Comparison of ENCODE assay signal across 8 cellular contexts in the genomic region with DNA sequence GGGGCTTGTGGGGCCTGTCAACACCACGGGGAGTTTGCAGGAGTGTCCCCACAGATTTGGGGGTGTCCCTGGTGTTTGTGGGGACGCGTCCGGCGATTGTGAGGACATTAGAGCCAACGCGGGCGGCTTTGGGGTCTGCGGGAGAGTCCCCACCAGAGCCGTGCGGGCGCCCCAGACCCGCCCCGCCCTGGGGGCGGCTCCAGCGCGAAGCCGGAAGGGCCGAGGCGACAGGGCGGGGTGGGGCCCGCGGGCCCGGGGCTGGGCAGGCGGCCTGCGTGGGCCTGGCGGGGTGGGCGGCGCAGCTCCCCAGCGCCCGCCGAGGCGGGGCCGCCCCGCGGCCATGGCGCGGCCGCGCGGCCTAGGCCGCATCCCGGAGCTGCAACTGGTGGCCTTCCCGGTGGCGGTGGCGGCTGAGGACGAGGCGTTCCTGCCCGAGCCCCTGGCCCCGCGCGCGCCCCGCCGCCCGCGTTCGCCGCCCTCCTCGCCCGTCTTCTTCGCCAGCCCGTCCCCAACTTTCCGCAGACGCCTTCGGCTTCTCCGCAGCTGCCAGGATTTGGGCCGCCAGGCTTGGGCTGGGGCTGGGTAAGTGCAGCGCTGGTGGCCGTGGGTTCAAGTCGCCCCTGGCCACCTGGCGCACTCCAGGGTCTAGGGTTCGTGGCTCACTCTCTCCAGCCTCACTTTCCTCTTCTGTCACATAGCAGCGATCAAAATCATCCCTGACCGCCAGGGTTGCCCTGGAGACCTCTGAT. TPM values are rescaled to one million over a fixed set of nuclear protein-coding genes. Genes with fewer than 3 reads are reported as not detected.
DNase-seq lines count a peak whose midpoint lies in the region; ATAC-seq, FAIRE-seq and TF ChIP-seq lines count a peak whose summit lies in the region.

No MANE protein-coding gene starts in this region.

- H3K27ac Mint-ChIP-seq in central memory CD8-positive, alpha-beta T cell (ENCODE audit: low read depth), result peak overlapping the region; percentile 99
- H3K27ac Mint-ChIP-seq in mesothelial cell of epicardium, result no peak overlapping the region

- peaks cover 17% of the 10 kb centered on the region for H3K4me1 ChIP-seq in HUES6 (ENCODE audit: control insufficient read depth, insufficient read depth, low read length)
- no peaks in the 10 kb centered on the region for H3K4me1 ChIP-seq in aorta (ENCODE audit: control insufficient read depth in 1 of 2, insufficient read depth in 2 of 2, low read length in 2 of 2)

- no peak for FAIRE-seq in RCC 7860 (lab: Jason Lieb, UNC)

- H3K27ac ChIP-seq in HUES6 (ENCODE audit: low read depth, low read length) (no peak overlapping the region), aorta (ENCODE audit: low read depth in 1 of 2, low read length in 2 of 2) (no peak overlapping the region)

- ATAC-seq in central memory CD8-positive, alpha-beta T cell (replicated peaks; ENCODE audit: extremely low read depth, poor library complexity, severe bottlenecking), result no peak
- ATAC-seq in aorta (ENCODE audit: low FRiP score) (peak; percentile 62), HG03520 (IDR thresholded peaks at IDR 0.05; ENCODE audit: unreplicated experiment) (no peak)

- WGBS in aorta, 2 donors, result 3 to 4% methylated on average over 48 to 75 of the region's 75 CpGs

- H3K4me3 ChIP-seq in HUES6 (ENCODE audit: low read depth, low read length) (peak overlapping the region; percentile 67), aorta (ENCODE audit: low read length in 2 of 2) (peak overlapping the region; percentile 42 to 43)

- H3K9me3 Mint-ChIP-seq in central memory CD8-positive, alpha-beta T cell, result peaks cover 6% of the 10 kb centered on the region
- no peaks in the 10 kb centered on the region for H3K9me3 Mint-ChIP-seq in mesothelial cell of epicardium

- no peaks in the 10 kb centered on the region for H3K9me3 ChIP-seq in HUES6 (ENCODE audit: control insufficient read depth, insufficient read depth, low read depth, low read length)
- H3K9me3 ChIP-seq in aorta (ENCODE audit: control insufficient read depth, low read length), result no peaks in the 10 kb centered on the region

- H3K9ac ChIP-seq in HUES6 (ENCODE audit: low read length), result peak overlapping the region; percentile 26

- H3K4me1 Mint-ChIP-seq in central memory CD8-positive, alpha-beta T cell, result peaks cover 55% of the 10 kb centered on the region
- H3K4me1 Mint-ChIP-seq in mesothelial cell of epicardium, result peaks cover 11% of the 10 kb centered on the region

- peaks cover 74% of the 10 kb centered on the region for H3K27me3 ChIP-seq in HUES6 (ENCODE audit: control insufficient read depth, insufficient read depth, low read length)
- H3K27me3 ChIP-seq in aorta (ENCODE audit: control insufficient read depth in 1 of 2, insufficient read depth in 2 of 2, low read length in 1 of 2), result no peaks in the 10 kb centered on the region

- H3K27me3 Mint-ChIP-seq in central memory CD8-positive, alpha-beta T cell, result peaks cover 10% of the 10 kb centered on the region
- H3K27me3 Mint-ChIP-seq in mesothelial cell of epicardium (ENCODE audit: low read depth), result peaks cover 82% of the 10 kb centered on the region

- peaks cover 36% of the 10 kb centered on the region for H3K36me3 Mint-ChIP-seq in central memory CD8-positive, alpha-beta T cell (ENCODE audit: insufficient read depth)
- no peaks in the 10 kb centered on the region for H3K36me3 Mint-ChIP-seq in mesothelial cell of epicardium

- intact Hi-C loops in aorta (cut with DNase I), result no loop called here

- TF ChIP-seq CTCF in mesothelial cell of epicardium (IDR thresholded peaks at IDR 0.05; ENCODE audit: unreplicated experiment), result no peak

- H3K36me3 ChIP-seq in HUES6 (ENCODE audit: control insufficient read depth, insufficient read depth, low read length) (no peaks in the 10 kb centered on the region), aorta (ENCODE audit: control insufficient read depth in 1 of 2, insufficient read depth in 2 of 2, low read length in 1 of 2) (no peaks in the 10 kb centered on the region)

- peak; percentile 17 for DNase-seq in DMS53 treated with DMSO at 0.1 percent for 48 hours (lab: John Stamatoyannopoulos, UW; ENCODE audit: unreplicated experiment)
- DNase-seq in central memory CD8-positive, alpha-beta T cell (ENCODE audit: low spot score in 2 of 2), result no peak
- no peak for DNase-seq in mesothelial cell of epicardium (ENCODE audit: low spot score in 2 of 2, unreplicated experiment in 2 of 2)
- DNase-seq in aorta, result peak; percentile 84 to 86
- no peak for DNase-seq in DMS 273 (lab: John Stamatoyannopoulos, UW; ENCODE audit: unreplicated experiment)
- DNase-seq in RCC 7860 (ENCODE audit: low spot score), result no peak

- H3K4me3 Mint-ChIP-seq in central memory CD8-positive, alpha-beta T cell, result peak overlapping the region; percentile 86
- H3K4me3 Mint-ChIP-seq in mesothelial cell of epicardium, result peak overlapping the region; percentile 62

RNA-seq across cellular contexts. Expression of gene PDE4A, which starts 10.3 kb away (rescaled TPM):
- total RNA-seq in mesothelial cell of epicardium (2.9 to 3.1 TPM (median 3.0 TPM) in 3 replicates), aorta (10 to 100 TPM; 12.3 to 30.2 TPM)
- 10 to 100 TPM in 1 of 2 donors, 1 to 10 TPM in 1; 8.6 to 13.6 TPM for polyA plus RNA-seq in aorta

RNA-seq across cellular contexts. Expression of gene CDC37, which starts 27.3 kb away (rescaled TPM):
- 153 to 160 TPM (median 159 TPM) in 3 replicates for total RNA-seq in mesothelial cell of epicardium
- 100 to 1,000 TPM; 124 to 146 TPM for total RNA-seq in aorta
- 100 to 1,000 TPM; 121 to 260 TPM for polyA plus RNA-seq in aorta

RNA-seq across cellular contexts. Expression of gene TYK2, which starts 50.3 kb away (rescaled TPM):
- total RNA-seq in mesothelial cell of epicardium (142 to 148 TPM (median 146 TPM) in 3 replicates), aorta (100 to 1,000 TPM in 1 of 2 donors, 10 to 100 TPM in 1; 84.5 to 128 TPM)
- 100 to 1,000 TPM in 1 of 2 donors, 10 to 100 TPM in 1; 33.2 to 253 TPM for polyA plus RNA-seq in aorta

Comparison
In these comparisons a context has a peak if more than half of its experiments do, and no peak if none do; other contexts are left out.
1. DNase-seq: peak in DMS53 treated with DMSO at 0.1 percent for 48 hours (single experiment) and aorta (2 of 2); none in central memory CD8-positive, alpha-beta T cell (0 of 2), mesothelial cell of epicardium (0 of 2), DMS 273 (single experiment) and RCC 7860 (single experiment).